ENCODE assay signal across 19 cellular contexts in genomic region chr1:13911697-13912619, GRCh38.
DNase-seq lines count a peak whose midpoint lies in the region; ATAC-seq and TF ChIP-seq lines count a peak whose summit lies in the region.
"Had no signal": no experiment of that assay in that cellular context is flagged by ENCODE, and none has a peak within 500 bp of the region (broad histone marks: within the 10 kb centered on the region; RNA-seq: fewer than 3 reads in every experiment).

No MANE protein-coding gene starts in this region.

- CTCF ChIA-PET in activated CD8-positive, alpha-beta T cell treated with anti-CD3 and anti-CD28 coated beads, Interleukin-2, amount 10 ng/mL, durations not matched to agents 7 days and 5 days (lab: Charles Lee): no interaction called here
- CTCF ChIA-PET in activated CD8-positive, alpha-beta T cell treated with anti-CD3 and anti-CD28 coated beads for 36 hours (lab: Charles Lee): no interaction called here
- CTCF ChIA-PET in activated B cell treated with CpG ODN at 0.5 μM for 24 hours (lab: Charles Lee): no interaction called here
- CTCF ChIA-PET in Caco-2 (lab: Charles Lee): no interaction called here

- POLR2A ChIA-PET in activated CD8-positive, alpha-beta T cell treated with anti-CD3 and anti-CD28 coated beads, Interleukin-2, amount 10 ng/mL, durations not matched to agents 7 days and 5 days (lab: Charles Lee): no interaction called here
- POLR2A ChIA-PET in activated CD8-positive, alpha-beta T cell treated with anti-CD3 and anti-CD28 coated beads for 36 hours (lab: Charles Lee): no interaction called here
- POLR2A ChIA-PET in activated B cell treated with CpG ODN at 0.5 μM for 24 hours (lab: Charles Lee) (no interaction called here), Caco-2 (lab: Charles Lee) (no interaction called here)

- no peaks in the 10 kb centered on the region for H3K27me3 ChIP-seq in upper lobe of right lung
- H3K27me3 ChIP-seq in Caco-2 (replicated peaks; ENCODE audit: control insufficient read depth, insufficient read depth, low read length): no peaks in the 10 kb centered on the region
- H3K27me3 ChIP-seq: MG63 had no signal

- peaks cover 28% of the 10 kb centered on the region for H3K4me1 Mint-ChIP-seq in activated CD8-positive, alpha-beta T cell treated with anti-CD3 and anti-CD28 coated beads, Interleukin-2, amount 10 ng/mL, durations not matched to agents 7 days and 5 days (ENCODE audit: low read depth)
- no peaks in the 10 kb centered on the region for H3K4me1 Mint-ChIP-seq in activated CD8-positive, alpha-beta T cell treated with anti-CD3 and anti-CD28 coated beads for 36 hours (ENCODE audit: low read depth)
- H3K4me1 Mint-ChIP-seq in activated B cell treated with CpG ODN at 0.5 μM for 24 hours: peaks cover 17% of the 10 kb centered on the region
- no peaks in the 10 kb centered on the region for H3K4me1 Mint-ChIP-seq in Caco-2 (ENCODE audit: low read depth, unreplicated experiment)

- no peaks in the 10 kb centered on the region for H3K36me3 Mint-ChIP-seq in activated CD8-positive, alpha-beta T cell treated with anti-CD3 and anti-CD28 coated beads, Interleukin-2, amount 10 ng/mL, durations not matched to agents 7 days and 5 days (ENCODE audit: low read depth)
- H3K36me3 Mint-ChIP-seq in activated CD8-positive, alpha-beta T cell treated with anti-CD3 and anti-CD28 coated beads for 36 hours (ENCODE audit: low read depth): no peaks in the 10 kb centered on the region
- H3K36me3 Mint-ChIP-seq in activated B cell treated with CpG ODN at 0.5 μM for 24 hours (ENCODE audit: low read depth): no peaks in the 10 kb centered on the region
- no peaks in the 10 kb centered on the region for H3K36me3 Mint-ChIP-seq in Caco-2 (ENCODE audit: insufficient read depth, unreplicated experiment)
- H3K36me3 Mint-ChIP-seq: CD8-positive, alpha-beta T cell had no signal

- TF ChIP-seq CTCF in activated CD8-positive, alpha-beta T cell treated with anti-CD3 and anti-CD28 coated beads for 36 hours (IDR thresholded peaks at IDR 0.05): no peak
- no peak for TF ChIP-seq CTCF in activated B cell treated with CpG ODN at 0.5 μM for 24 hours (IDR thresholded peaks at IDR 0.05)
- TF ChIP-seq CTCF in upper lobe of right lung (IDR thresholded peaks at IDR 0.05): no peak
- TF ChIP-seq CTCF in Caco-2 (IDR thresholded peaks at IDR 0.05; ENCODE audit: insufficient read depth in 1 of 2, low read depth in 1 of 2, low read length in 1 of 2, severe bottlenecking in 1 of 2, unreplicated experiment in 1 of 2): no peak

- no TSS peak for BruUV-seq in Caco-2 (replicated peaks; lab: Mats Ljungman, UMichigan)

- H3K9me3 ChIP-seq in upper lobe of right lung (no peaks in the 10 kb centered on the region), Caco-2 (no peaks in the 10 kb centered on the region)
- H3K9me3 ChIP-seq: MG63 had no signal

- no peak overlapping the region for H3K27ac ChIP-seq in upper lobe of right lung

- DNase-seq in activated CD8-positive, alpha-beta T cell treated with anti-CD3 and anti-CD28 coated beads, Interleukin-2, amount 10 ng/mL, durations not matched to agents 7 days and 5 days: no peak
- no peak for DNase-seq in activated CD8-positive, alpha-beta T cell treated with anti-CD3 and anti-CD28 coated beads for 36 hours
- no peak for DNase-seq in activated B cell treated with CpG ODN at 0.5 μM for 24 hours
- DNase-seq in upper lobe of right lung: no peak
- no peak for DNase-seq in Caco-2
- DNase-seq in NCI-H1694 treated with DMSO at 0.1 percent for 48 hours (lab: John Stamatoyannopoulos, UW): no peak
- DNase-seq: CD8-positive, alpha-beta T cell; DMS53; GOT3; Kasumi-1; MG63; NCI-H1092; NCI-H1436 treated with DMSO at 0.1 percent for 48 hours; NCI-H2081 treated with DMSO at 0.1 percent for 48 hours; NCI-H524; NCI-H82 had no signal

- H3K27me3 Mint-ChIP-seq in activated CD8-positive, alpha-beta T cell treated with anti-CD3 and anti-CD28 coated beads, Interleukin-2, amount 10 ng/mL, durations not matched to agents 7 days and 5 days (ENCODE audit: low read depth): no peaks in the 10 kb centered on the region
- peaks cover 2% of the 10 kb centered on the region for H3K27me3 Mint-ChIP-seq in activated CD8-positive, alpha-beta T cell treated with anti-CD3 and anti-CD28 coated beads for 36 hours
- H3K27me3 Mint-ChIP-seq in activated B cell treated with CpG ODN at 0.5 μM for 24 hours: no peaks in the 10 kb centered on the region
- peaks cover 4% of the 10 kb centered on the region for H3K27me3 Mint-ChIP-seq in Caco-2 (ENCODE audit: insufficient read depth, unreplicated experiment)

- H3K4me3 ChIP-seq in upper lobe of right lung (no peak overlapping the region), Caco-2 (ENCODE audit: low read depth, low read length) (no peak overlapping the region)
- H3K4me3 ChIP-seq: MG63 had no signal

- H3K9me3 Mint-ChIP-seq in activated CD8-positive, alpha-beta T cell treated with anti-CD3 and anti-CD28 coated beads, Interleukin-2, amount 10 ng/mL, durations not matched to agents 7 days and 5 days (ENCODE audit: insufficient read depth): no peaks in the 10 kb centered on the region
- no peaks in the 10 kb centered on the region for H3K9me3 Mint-ChIP-seq in activated CD8-positive, alpha-beta T cell treated with anti-CD3 and anti-CD28 coated beads for 36 hours
- H3K9me3 Mint-ChIP-seq in activated B cell treated with CpG ODN at 0.5 μM for 24 hours (no peaks in the 10 kb centered on the region), Caco-2 (ENCODE audit: unreplicated experiment) (no peaks in the 10 kb centered on the region)
- H3K9me3 Mint-ChIP-seq: CD8-positive, alpha-beta T cell had no signal

- intact Hi-C loops in activated CD8-positive, alpha-beta T cell treated with anti-CD3 and anti-CD28 coated beads for 36 hours (cut with micrococcal nuclease): no loop called here
- intact Hi-C loops in activated B cell treated with CpG ODN at 0.5 μM for 24 hours (cut with micrococcal nuclease) (no loop called here), upper lobe of right lung (cut with DNase I) (no loop called here), Caco-2 (cut with micrococcal nuclease; ENCODE audit: unreplicated experiment) (no loop called here)

- H3K4me1 ChIP-seq in upper lobe of right lung (no peaks in the 10 kb centered on the region), Caco-2 (no peaks in the 10 kb centered on the region)

- no peak overlapping the region for H3K4me3 Mint-ChIP-seq in activated CD8-positive, alpha-beta T cell treated with anti-CD3 and anti-CD28 coated beads, Interleukin-2, amount 10 ng/mL, durations not matched to agents 7 days and 5 days
- no peak overlapping the region for H3K4me3 Mint-ChIP-seq in activated CD8-positive, alpha-beta T cell treated with anti-CD3 and anti-CD28 coated beads for 36 hours
- H3K4me3 Mint-ChIP-seq in activated B cell treated with CpG ODN at 0.5 μM for 24 hours: peak overlapping the region; percentile 1
- H3K4me3 Mint-ChIP-seq in Caco-2 (ENCODE audit: unreplicated experiment): no peak overlapping the region
- H3K4me3 Mint-ChIP-seq: CD8-positive, alpha-beta T cell had no signal

- H3K27ac Mint-ChIP-seq in activated CD8-positive, alpha-beta T cell treated with anti-CD3 and anti-CD28 coated beads, Interleukin-2, amount 10 ng/mL, durations not matched to agents 7 days and 5 days: peak overlapping the region; percentile 54
- no peak overlapping the region for H3K27ac Mint-ChIP-seq in activated CD8-positive, alpha-beta T cell treated with anti-CD3 and anti-CD28 coated beads for 36 hours
- H3K27ac Mint-ChIP-seq in activated B cell treated with CpG ODN at 0.5 μM for 24 hours (no peak overlapping the region), Caco-2 (ENCODE audit: unreplicated experiment) (no peak overlapping the region)
- H3K27ac Mint-ChIP-seq: CD8-positive, alpha-beta T cell had no signal

- no peaks in the 10 kb centered on the region for H3K36me3 ChIP-seq in upper lobe of right lung
- H3K36me3 ChIP-seq in Caco-2 (ENCODE audit: control insufficient read depth, insufficient read depth, low read length): no peaks in the 10 kb centered on the region
- H3K36me3 ChIP-seq: MG63 had no signal

- no peak for ATAC-seq in activated CD8-positive, alpha-beta T cell treated with anti-CD3 and anti-CD28 coated beads, Interleukin-2, amount 10 ng/mL, durations not matched to agents 7 days and 5 days
- no peak for ATAC-seq in activated CD8-positive, alpha-beta T cell treated with anti-CD3 and anti-CD28 coated beads for 36 hours
- ATAC-seq in GM19351 (IDR thresholded peaks at IDR 0.05; ENCODE audit: unreplicated experiment) (peak; percentile 41), activated B cell treated with CpG ODN at 0.5 μM for 24 hours (ENCODE audit: low read depth) (no peak), upper lobe of right lung (peak; percentile 49), HG03095 (IDR thresholded peaks at IDR 0.05; ENCODE audit: unreplicated experiment) (no peak)
- ATAC-seq: CD8-positive, alpha-beta T cell; HCT116 had no signal

Comparison
In these comparisons a context has a peak if more than half of its experiments do, and no peak if none do; other contexts are left out.
1. ATAC-seq: peak in GM19351 (single experiment) and upper lobe of right lung (single experiment); none in activated CD8-positive, alpha-beta T cell treated with anti-CD3 and anti-CD28 coated beads, Interleukin-2, amount 10 ng/mL, durations not matched to agents 7 days and 5 days (single experiment), activated CD8-positive, alpha-beta T cell treated with anti-CD3 and anti-CD28 coated beads for 36 hours (single experiment), activated B cell treated with CpG ODN at 0.5 μM for 24 hours (single experiment) and HG03095 (single experiment).